Comparison of ENCODE assay signal across 18 cellular contexts in the genomic region with DNA sequence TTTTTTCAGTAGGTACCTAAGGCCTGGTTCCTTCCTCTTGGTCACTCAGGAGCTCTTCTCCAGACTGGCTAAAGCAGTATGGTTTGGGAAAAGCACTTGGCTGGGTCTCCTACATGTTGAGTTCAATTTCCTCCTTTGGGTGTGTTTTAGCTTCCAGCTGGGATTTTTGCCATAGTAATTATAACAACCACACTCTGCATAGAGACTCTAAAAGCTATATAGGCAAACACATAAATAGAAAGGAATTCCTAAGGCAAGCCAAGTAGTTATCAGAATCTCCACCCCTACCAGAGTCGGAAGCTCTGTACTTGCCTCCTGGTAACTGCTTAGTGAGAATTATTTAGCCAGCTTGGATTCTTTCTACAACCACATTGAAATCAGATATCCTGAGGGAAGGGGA. TPM values are rescaled to one million over a fixed set of nuclear protein-coding genes. Genes with fewer than 3 reads are reported as not detected.
DNase-seq lines count a peak whose midpoint lies in the region; ATAC-seq, FAIRE-seq and TF ChIP-seq lines count a peak whose summit lies in the region.
"Had no signal": no experiment of that assay in that cellular context is flagged by ENCODE, and none has a peak within 500 bp of the region (broad histone marks: within the 10 kb centered on the region; RNA-seq: fewer than 3 reads in every experiment).

No MANE protein-coding gene starts in this region.

- no peak for ATAC-seq in T-helper 17 cell
- ATAC-seq: foreskin keratinocyte had no signal

- no peak for FAIRE-seq in kidney (lab: Jason Lieb, UNC)

- H3K27ac ChIP-seq in mucosa of rectum (ENCODE audit: low read depth in 2 of 2, low read length in 2 of 2), result peak overlapping the region; percentile 46 to 62
- H3K27ac ChIP-seq in kidney (ENCODE audit: low read depth in 2 of 2, low read length in 2 of 2), result no peak overlapping the region
- H3K27ac ChIP-seq: foreskin keratinocyte had no signal

- no peaks in the 10 kb centered on the region for H3K9me3 Mint-ChIP-seq in immature natural killer cell
- H3K9me3 Mint-ChIP-seq: nephron had no signal

- H3K9me3 ChIP-seq in mucosa of rectum (ENCODE audit: control insufficient read depth in 2 of 2, low read length in 2 of 2) (no peaks in the 10 kb centered on the region), kidney (ENCODE audit: control insufficient read depth in 1 of 2, low read length in 2 of 2) (no peaks in the 10 kb centered on the region), T-helper 17 cell (ENCODE audit: control insufficient read depth, low read length, poor library complexity, severe bottlenecking) (no peaks in the 10 kb centered on the region)

- TF ChIP-seq CTCF in kidney (IDR thresholded peaks at IDR 0.05; ENCODE audit: borderline replicate concordance, extremely low read depth, insufficient read depth), result no peak

- no peaks in the 10 kb centered on the region for H3K27me3 ChIP-seq in mucosa of rectum (ENCODE audit: control insufficient read depth in 2 of 2, insufficient read depth in 2 of 2, low read length in 2 of 2)
- H3K27me3 ChIP-seq: foreskin keratinocyte had no signal

- H3K36me3 Mint-ChIP-seq in immature natural killer cell (no peaks in the 10 kb centered on the region), T-helper 17 cell (ENCODE audit: low read depth) (peaks cover 3% of the 10 kb centered on the region)

- peaks cover 2 to 4% (median 4%) of the 10 kb centered on the region in 3 donors for H3K27me3 Mint-ChIP-seq in immature natural killer cell (ENCODE audit: low read depth in 3 of 3)
- H3K27me3 Mint-ChIP-seq in T-helper 17 cell, result no peaks in the 10 kb centered on the region

- H3K4me1 ChIP-seq in mucosa of rectum (ENCODE audit: control insufficient read depth in 2 of 2, insufficient read depth in 2 of 2, low read length in 2 of 2) (peaks cover 8 to 17% of the 10 kb centered on the region in 2 donors), kidney (ENCODE audit: control insufficient read depth in 1 of 2, insufficient read depth in 1 of 2, low read depth in 1 of 2, low read length in 2 of 2) (peaks cover 0 to 2% of the 10 kb centered on the region in 2 donors)
- H3K4me1 ChIP-seq: foreskin keratinocyte had no signal

- intact Hi-C loops in kidney (cut with DNase I), result no loop called here

- H3K4me3 ChIP-seq in mucosa of rectum (ENCODE audit: low read length in 2 of 2) (no peak overlapping the region), kidney (ENCODE audit: low read length in 2 of 2) (no peak overlapping the region)
- H3K4me3 ChIP-seq: skin epidermis had no signal

- H3K27ac Mint-ChIP-seq in immature natural killer cell (no peak overlapping the region), T-helper 17 cell (no peak overlapping the region)

- H3K4me1 Mint-ChIP-seq in immature natural killer cell (no peaks in the 10 kb centered on the region), T-helper 17 cell (peaks cover 5% of the 10 kb centered on the region)

- H3K36me3 ChIP-seq in mucosa of rectum (ENCODE audit: control insufficient read depth in 2 of 2, insufficient read depth in 2 of 2, low read length in 2 of 2), result no peaks in the 10 kb centered on the region
- H3K36me3 ChIP-seq in kidney (ENCODE audit: control insufficient read depth in 1 of 2, insufficient read depth in 2 of 2, low read length in 2 of 2), result no peaks in the 10 kb centered on the region

- H3K9ac ChIP-seq in mucosa of rectum (ENCODE audit: low read depth in 1 of 2, low read length in 2 of 2) (no peak overlapping the region), kidney (ENCODE audit: low read length in 2 of 2) (no peak overlapping the region)

- DNase-seq in AG08395 (ENCODE audit: low spot score) (peak; percentile 72), LoVo (ENCODE audit: low spot score) (peak; percentile 53), fibroblast of gingiva (ENCODE audit: low read depth) (peak; percentile 75), NCI-H510A treated with DMSO at 0.1 percent for 48 hours (lab: John Stamatoyannopoulos, UW) (no peak), kidney (no peak), immature natural killer cell (no peak), T-helper 17 cell (no peak)
- DNase-seq: activated CD8-positive, alpha-beta memory T cell treated with anti-CD3 and anti-CD28 coated beads for 24 hours; activated naive CD4-positive, alpha-beta T cell treated with Interleukin-2 at 50 U/mL for 16 hours; DMS 273 treated with DMSO at 0.1 percent for 48 hours; foreskin keratinocyte; kidney glomerular epithelial cell; NCI-H1930 had no signal

- no peak overlapping the region for H3K4me3 Mint-ChIP-seq in immature natural killer cell
- H3K4me3 Mint-ChIP-seq in T-helper 17 cell, result no peak overlapping the region
- H3K4me3 Mint-ChIP-seq: nephron had no signal

RNA-seq across cellular contexts. Expression of a gene that starts 48.6 kb away (rescaled TPM):
- total RNA-seq in kidney (not detected), T-helper 17 cell (not detected)
- polyA plus RNA-seq in kidney (ENCODE audit: insufficient read depth, low read depth, low replicate concordance) (not detected), immature natural killer cell (not detected)
- total RNA-seq: A673, temporal lobe had no signal

RNA-seq across cellular contexts. Expression of a gene that starts 48.7 kb away (rescaled TPM):
- total RNA-seq in kidney (not detected), T-helper 17 cell (not detected)
- polyA plus RNA-seq in kidney (ENCODE audit: insufficient read depth, low read depth, low replicate concordance) (not detected), immature natural killer cell (not detected)
- total RNA-seq: A673 had no signal

Comparison
In these comparisons a context has a peak if more than half of its experiments do, and no peak if none do; other contexts are left out.
1. DNase-seq: peak in AG08395 (single experiment), LoVo (single experiment) and fibroblast of gingiva (single experiment); none in NCI-H510A treated with DMSO at 0.1 percent for 48 hours (single experiment), kidney (single experiment), immature natural killer cell (0 of 3) and T-helper 17 cell (0 of 3).
2. H3K27ac ChIP-seq: peak in mucosa of rectum (2 of 2); none in kidney (0 of 2).